16 cellular contexts compared by ENCODE assay signal in the genomic region with DNA sequence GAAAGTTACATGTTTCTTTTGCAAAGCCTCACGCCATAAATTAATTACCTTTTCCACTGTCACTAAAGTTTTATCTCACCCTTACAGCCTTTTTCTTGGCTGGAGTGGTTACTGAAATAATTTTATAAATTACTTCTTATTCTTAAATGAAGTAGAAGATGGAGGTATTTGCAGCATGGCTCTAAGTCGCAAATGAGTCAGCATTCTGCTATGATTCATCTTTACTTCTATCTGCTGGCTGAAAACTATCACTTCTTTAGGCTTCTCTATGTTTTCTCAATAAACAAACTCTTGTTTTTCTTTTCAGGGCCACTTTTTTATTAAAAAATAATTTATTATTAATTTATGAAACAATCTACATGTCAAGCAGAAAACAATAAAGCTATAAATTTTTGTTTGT.
DNase-seq lines count a peak whose midpoint lies in the region; ATAC-seq, FAIRE-seq and TF ChIP-seq lines count a peak whose summit lies in the region.
"Had no signal": no experiment of that assay in that cellular context is flagged by ENCODE, and none has a peak within 500 bp of the region (broad histone marks: within the 10 kb centered on the region; RNA-seq: fewer than 3 reads in every experiment).

No MANE protein-coding gene starts in this region.

- TF ChIP-seq EP300 in SK-N-SH (IDR thresholded peaks at IDR 0.05; ENCODE audit: borderline replicate concordance in 1 of 2, low read depth in 1 of 2, low read length in 1 of 2), result no peak

- no peaks in the 10 kb centered on the region for H4K20me1 ChIP-seq in SK-N-SH (ENCODE audit: insufficient read depth)

- H3K9me2 ChIP-seq in SK-N-SH, result no peaks in the 10 kb centered on the region

- H3K9ac ChIP-seq in SK-N-SH, result no peak overlapping the region

- no peaks in the 10 kb centered on the region for H3K27me3 ChIP-seq in SK-N-SH (ENCODE audit: insufficient read depth)
- no peaks in the 10 kb centered on the region for H3K27me3 ChIP-seq in bronchial epithelial cell (ENCODE audit: control insufficient read depth, insufficient read depth, low read length)
- H3K27me3 ChIP-seq: BE2C, SJSA1 had no signal

- WGBS in SK-N-SH (ENCODE audit: low lambda C conversion rate), result 10% methylated on average over 2 of the region's 2 CpGs

- peaks cover 4% of the 10 kb centered on the region for H3F3A ChIP-seq in SK-N-SH (replicated peaks; ENCODE audit: insufficient read depth)

- peaks cover 0 to 3% of the 10 kb centered on the region in 2 experiments; a peak in 1 of 4 replicates for H3K4me1 ChIP-seq in SK-N-SH (ENCODE audit: control insufficient read depth in 1 of 2, insufficient read depth in 2 of 2, low read depth in 1 of 2, low read length in 1 of 2)
- H3K4me1 ChIP-seq: BE2C had no signal

- no peak for ATAC-seq in HG03457 (IDR thresholded peaks at IDR 0.05; ENCODE audit: unreplicated experiment)
- ATAC-seq: GM23338 had no signal

- H3K4me3 ChIP-seq in SK-N-SH (ENCODE audit: low read depth in 2 of 2, low read length in 1 of 2) (no peak overlapping the region), bronchial epithelial cell (ENCODE audit: low read depth, low read length) (no peak overlapping the region)
- H3K4me3 ChIP-seq: GM23338, SJSA1 had no signal

- no peak overlapping the region for H3K4me2 ChIP-seq in SK-N-SH
- H3K4me2 ChIP-seq: GM23338 had no signal

- TF ChIP-seq CTCF in SK-N-SH (IDR thresholded peaks at IDR 0.05) (no peak), bronchial epithelial cell (IDR thresholded peaks at IDR 0.05; ENCODE audit: insufficient read depth, low read length, severe bottlenecking) (no peak)

- no peaks in the 10 kb centered on the region for H3K9me3 ChIP-seq in SK-N-SH
- H3K9me3 ChIP-seq: BE2C, SJSA1 had no signal

- H3K79me2 ChIP-seq in SK-N-SH (ENCODE audit: insufficient read depth), result no peaks in the 10 kb centered on the region

- no peak for FAIRE-seq in bronchial epithelial cell (lab: Jason Lieb, UNC)

- no peak overlapping the region for H2AFZ ChIP-seq in SK-N-SH (ENCODE audit: low read depth)
- H2AFZ ChIP-seq: GM23338 had no signal

- peak overlapping the region in 1 of 2 experiments; percentile 36; a peak in 2 of 4 replicates for H3K27ac ChIP-seq in SK-N-SH (ENCODE audit: low read depth in 2 of 2, low read length in 1 of 2)
- H3K27ac ChIP-seq: HL-60, SJSA1 had no signal

- TF ChIP-seq RAD21 in SK-N-SH (IDR thresholded peaks at IDR 0.05; ENCODE audit: low read length), result no peak

- CTCF ChIA-PET in SK-N-SH (lab: Yijun Ruan, JAX), result no interaction called here

- POLR2A ChIA-PET in SK-N-SH (lab: Yijun Ruan, JAX), result no interaction called here

- H3K36me3 ChIP-seq in SK-N-SH (replicated peaks in 1 of 2; ENCODE audit: control insufficient read depth in 1 of 2, insufficient read depth in 2 of 2, low read length in 1 of 2) (no peaks in the 10 kb centered on the region), bronchial epithelial cell (ENCODE audit: control insufficient read depth, insufficient read depth, low read length) (no peaks in the 10 kb centered on the region)
- H3K36me3 ChIP-seq: BE2C, SJSA1 had no signal

- peak; percentile 19 for DNase-seq in EH (ENCODE audit: low read depth)
- no peak for DNase-seq in SK-N-SH
- DNase-seq in bronchial epithelial cell (ENCODE audit: low read depth), result peak; percentile 61
- DNase-seq in glomerular visceral epithelial cell (ENCODE audit: extremely low spot score), result peak; percentile 13
- DNase-seq in mesenteric fat pad (ENCODE audit: low spot score), result no peak
- DNase-seq in NCI-H1092 (lab: John Stamatoyannopoulos, UW), result no peak
- DNase-seq in stimulated activated CD4-positive, alpha-beta T cell treated with anti-CD3 and anti-CD28 coated beads, Interleukin-1b, Interleukin-23, amount 100 ng/mL, for 48 hours, result no peak
- DNase-seq: BE2C; CD4-positive, alpha-beta memory T cell; DND-41; MV-4-11; NCI-H146 had no signal

TF ChIP-seq in SK-N-SH, 30 proteins besides CTCF, POLR2A, EP300 and RAD21:
- TF ChIP-seq FOSL2 (IDR thresholded peaks at IDR 0.05; ENCODE audit: borderline replicate concordance, low read depth) (peak; percentile 30; the same call in 1 of the 2 replicates), JUND (IDR thresholded peaks at IDR 0.05) (0 out of 2 replicates have a peak, but pooled peaks have one; percentile 24), POLR2AphosphoS5 (IDR thresholded peaks at IDR 0.05; ENCODE audit: low read depth, low read length) (no peak)

Comparison
In these comparisons a context has a peak if more than half of its experiments do, and no peak if none do; other contexts are left out.
1. DNase-seq: peak in EH (single experiment), bronchial epithelial cell (single experiment) and glomerular visceral epithelial cell (single experiment); none in SK-N-SH (single experiment), mesenteric fat pad (single experiment), NCI-H1092 (single experiment) and stimulated activated CD4-positive, alpha-beta T cell treated with anti-CD3 and anti-CD28 coated beads, Interleukin-1b, Interleukin-23, amount 100 ng/mL, for 48 hours (single experiment).